ENCODE assay signal across 8 cellular contexts in the genomic region with DNA sequence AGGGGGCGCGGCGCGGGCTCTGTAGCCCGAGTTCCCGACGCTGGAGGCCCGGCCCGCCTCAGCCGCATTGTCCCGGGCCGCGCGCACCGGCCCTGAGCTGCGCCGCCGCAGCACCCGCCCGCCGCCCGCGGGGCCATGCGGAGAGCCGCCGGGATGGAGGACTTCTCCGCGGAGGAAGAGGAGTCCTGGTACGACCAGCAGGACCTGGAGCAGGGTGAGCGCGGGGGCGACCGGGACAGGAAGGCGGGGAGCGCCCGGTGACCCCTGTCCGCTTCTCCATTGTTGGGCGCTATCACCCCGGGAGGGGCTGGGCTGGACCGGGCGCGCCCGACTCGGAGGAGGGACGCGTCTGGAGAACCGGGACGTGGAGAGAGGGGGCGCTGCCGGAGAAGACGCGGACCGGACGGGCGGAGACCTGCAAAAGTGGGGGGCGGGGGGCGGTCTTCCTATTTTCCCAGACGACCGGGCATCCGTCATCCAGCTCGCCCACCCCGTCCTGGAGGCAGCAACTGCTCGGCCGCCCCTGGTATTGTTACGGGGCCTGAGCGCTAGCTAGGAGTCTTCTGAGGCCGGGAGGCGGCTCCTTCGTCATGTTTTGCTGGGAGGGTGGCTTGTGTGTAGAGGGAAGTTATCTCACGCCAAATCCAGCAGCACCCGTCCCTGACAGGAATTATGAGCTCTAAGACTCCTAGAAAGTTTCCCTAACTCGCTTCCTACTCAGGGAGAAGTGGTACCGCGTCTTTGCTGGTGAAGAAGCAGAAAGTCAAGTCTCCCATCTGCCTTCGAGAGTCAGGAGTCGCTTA. TPM values are rescaled to one million over a fixed set of nuclear protein-coding genes. Genes with fewer than 3 reads are reported as not detected.
DNase-seq lines count a peak whose midpoint lies in the region; ATAC-seq and TF ChIP-seq lines count a peak whose summit lies in the region.

No MANE protein-coding gene starts in this region.

- intact Hi-C loops in Calu3 (cut with micrococcal nuclease; ENCODE audit: unreplicated experiment) = no loop called here

- H3K27me3 Mint-ChIP-seq in Calu3 (ENCODE audit: unreplicated experiment) = no peaks in the 10 kb centered on the region
- H3K27me3 Mint-ChIP-seq in WTC11 (ENCODE audit: low read depth) = peaks cover 2% of the 10 kb centered on the region; the same call in 1 of the 2 replicates

- 0% methylated on average over 59 to 63 of the region's 76 CpGs for WGBS in mesodermal cell (ENCODE audit: insufficient coverage in 2 of 2), 2 experiments

- H3K4me3 ChIP-seq in Jurkat, Clone E6-1 (ENCODE audit: low read length) = peak overlapping the region; percentile 59
- H3K4me3 ChIP-seq in epithelial cell of proximal tubule (ENCODE audit: low read depth, low read length) (peak overlapping the region; percentile 78), mesodermal cell (ENCODE audit: extremely low read depth, insufficient read depth, low read length, poor library complexity, severe bottlenecking) (peak overlapping the region; percentile 82)

- peaks cover 3% of the 10 kb centered on the region for H3K4me1 ChIP-seq in mesodermal cell (ENCODE audit: control insufficient read depth, insufficient read depth, low read length, poor library complexity, severe bottlenecking)

- H3K36me3 Mint-ChIP-seq in Calu3 (ENCODE audit: insufficient read depth, unreplicated experiment) (peaks cover 34% of the 10 kb centered on the region), WTC11 (no peaks in the 10 kb centered on the region)

- peak; percentile 77 for DNase-seq in Calu3
- no peak for DNase-seq in Jurkat, Clone E6-1 (ENCODE audit: low read depth, low spot score)
- DNase-seq in WTC11 (ENCODE audit: low spot score) = peak; percentile 78
- no peak for DNase-seq in epithelial cell of proximal tubule (ENCODE audit: low read depth)
- peak; percentile 77 for DNase-seq in superior temporal gyrus (ENCODE audit: extremely low spot score)
- DNase-seq in NCI-H2107 (lab: John Stamatoyannopoulos, UW) = no peak

- H3K27ac Mint-ChIP-seq in Calu3 (ENCODE audit: unreplicated experiment) (peak overlapping the region; percentile 58), WTC11 (peak overlapping the region; percentile 77)

- CTCF ChIA-PET in Calu3 (lab: Charles Lee) = interaction anchor here (1.5 to 3.1 kb wide), 5 partner anchors 14 to 29 kb away, joined by 4 to 18 read pairs (median 12); a partner anchor contains a TSS
- CTCF ChIA-PET in WTC11 (lab: Charles Lee) = interaction anchor here (0.6 to 4.0 kb wide), 25 partner anchors 11 to 283 kb away, joined by 3 to 51 read pairs (median 5); a partner anchor contains a TSS

- TSS peak; percentile 83 for BruUV-seq in Calu3 (replicated peaks; lab: Mats Ljungman, UMichigan)

- TF ChIP-seq CTCF in Calu3 (IDR thresholded peaks at IDR 0.05; ENCODE audit: unreplicated experiment) (no peak), WTC11 (IDR thresholded peaks at IDR 0.05) (no peak), epithelial cell of proximal tubule (conservative IDR thresholded peaks at IDR 0.05; ENCODE audit: low read depth, low read length) (peak; percentile 28)

- H3K4me1 Mint-ChIP-seq in Calu3 (ENCODE audit: low read depth, unreplicated experiment) (peaks cover 62% of the 10 kb centered on the region), WTC11 (peaks cover 19% of the 10 kb centered on the region)

- peak; percentile 28 for ATAC-seq in GM21526 (IDR thresholded peaks at IDR 0.05; ENCODE audit: low FRiP score, unreplicated experiment)
- ATAC-seq in WTC11 = peak; percentile 36

- H3K9me3 Mint-ChIP-seq in Calu3 (ENCODE audit: low read depth, unreplicated experiment) = no peaks in the 10 kb centered on the region
- no peaks in the 10 kb centered on the region for H3K9me3 Mint-ChIP-seq in WTC11

- no peaks in the 10 kb centered on the region for H3K9me3 ChIP-seq in mesodermal cell (ENCODE audit: control insufficient read depth, low read length)

- POLR2A ChIA-PET in WTC11 (lab: Charles Lee) = interaction anchor here (0.9 to 2.4 kb wide), 6 partner anchors 16 to 47 kb away, joined by 3 to 30 read pairs (median 6); a partner anchor contains a TSS

- H3K4me3 Mint-ChIP-seq in Calu3 (ENCODE audit: low read depth, unreplicated experiment) (peak overlapping the region; percentile 93), WTC11 (peak overlapping the region; percentile 80)

- H3K36me3 ChIP-seq in mesodermal cell (ENCODE audit: control insufficient read depth, insufficient read depth, low read length) = peaks cover 28% of the 10 kb centered on the region

- H3K27ac ChIP-seq in mesodermal cell (ENCODE audit: low read depth, low read length, severe bottlenecking) = peak overlapping the region; percentile 97

TF ChIP-seq in WTC11, 78 proteins besides CTCF, POLR2A, EP300 and RAD21 (continues in another document):
- TF ChIP-seq, protein P1, sequence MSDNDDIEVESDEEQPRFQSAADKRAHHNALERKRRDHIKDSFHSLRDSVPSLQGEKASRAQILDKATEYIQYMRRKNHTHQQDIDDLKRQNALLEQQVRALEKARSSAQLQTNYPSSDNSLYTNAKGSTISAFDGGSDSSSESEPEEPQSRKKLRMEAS (CRISPR knock-in tag; IDR thresholded peaks at IDR 0.05) = peak; percentile 24; the same call in 1 of the 2 replicates
- TF ChIP-seq SMAD4 (CRISPR knock-in tag; IDR thresholded peaks at IDR 0.05) = 0 out of 2 replicates have a peak, but pooled peaks have one; percentile 24
- TF ChIP-seq, protein P2, sequence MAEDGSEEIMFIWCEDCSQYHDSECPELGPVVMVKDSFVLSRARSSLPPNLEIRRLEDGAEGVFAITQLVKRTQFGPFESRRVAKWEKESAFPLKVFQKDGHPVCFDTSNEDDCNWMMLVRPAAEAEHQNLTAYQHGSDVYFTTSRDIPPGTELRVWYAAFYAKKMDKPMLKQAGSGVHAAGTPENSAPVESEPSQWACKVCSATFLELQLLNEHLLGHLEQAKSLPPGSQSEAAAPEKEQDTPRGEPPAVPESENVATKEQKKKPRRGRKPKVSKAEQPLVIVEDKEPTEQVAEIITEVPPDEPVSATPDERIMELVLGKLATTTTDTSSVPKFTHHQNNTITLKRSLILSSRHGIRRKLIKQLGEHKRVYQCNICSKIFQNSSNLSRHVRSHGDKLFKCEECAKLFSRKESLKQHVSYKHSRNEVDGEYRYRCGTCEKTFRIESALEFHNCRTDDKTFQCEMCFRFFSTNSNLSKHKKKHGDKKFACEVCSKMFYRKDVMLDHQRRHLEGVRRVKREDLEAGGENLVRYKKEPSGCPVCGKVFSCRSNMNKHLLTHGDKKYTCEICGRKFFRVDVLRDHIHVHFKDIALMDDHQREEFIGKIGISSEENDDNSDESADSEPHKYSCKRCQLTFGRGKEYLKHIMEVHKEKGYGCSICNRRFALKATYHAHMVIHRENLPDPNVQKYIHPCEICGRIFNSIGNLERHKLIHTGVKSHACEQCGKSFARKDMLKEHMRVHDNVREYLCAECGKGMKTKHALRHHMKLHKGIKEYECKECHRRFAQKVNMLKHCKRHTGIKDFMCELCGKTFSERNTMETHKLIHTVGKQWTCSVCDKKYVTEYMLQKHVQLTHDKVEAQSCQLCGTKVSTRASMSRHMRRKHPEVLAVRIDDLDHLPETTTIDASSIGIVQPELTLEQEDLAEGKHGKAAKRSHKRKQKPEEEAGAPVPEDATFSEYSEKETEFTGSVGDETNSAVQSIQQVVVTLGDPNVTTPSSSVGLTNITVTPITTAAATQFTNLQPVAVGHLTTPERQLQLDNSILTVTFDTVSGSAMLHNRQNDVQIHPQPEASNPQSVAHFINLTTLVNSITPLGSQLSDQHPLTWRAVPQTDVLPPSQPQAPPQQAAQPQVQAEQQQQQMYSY (CRISPR knock-in tag; IDR thresholded peaks at IDR 0.05) = peak; percentile 47; the same call in 1 of the 2 replicates
- TF ChIP-seq FOXK1 (CRISPR knock-in tag; IDR thresholded peaks at IDR 0.05) = 0 out of 2 replicates have a peak, but pooled peaks have one; percentile 7
- TF ChIP-seq, protein P3, sequence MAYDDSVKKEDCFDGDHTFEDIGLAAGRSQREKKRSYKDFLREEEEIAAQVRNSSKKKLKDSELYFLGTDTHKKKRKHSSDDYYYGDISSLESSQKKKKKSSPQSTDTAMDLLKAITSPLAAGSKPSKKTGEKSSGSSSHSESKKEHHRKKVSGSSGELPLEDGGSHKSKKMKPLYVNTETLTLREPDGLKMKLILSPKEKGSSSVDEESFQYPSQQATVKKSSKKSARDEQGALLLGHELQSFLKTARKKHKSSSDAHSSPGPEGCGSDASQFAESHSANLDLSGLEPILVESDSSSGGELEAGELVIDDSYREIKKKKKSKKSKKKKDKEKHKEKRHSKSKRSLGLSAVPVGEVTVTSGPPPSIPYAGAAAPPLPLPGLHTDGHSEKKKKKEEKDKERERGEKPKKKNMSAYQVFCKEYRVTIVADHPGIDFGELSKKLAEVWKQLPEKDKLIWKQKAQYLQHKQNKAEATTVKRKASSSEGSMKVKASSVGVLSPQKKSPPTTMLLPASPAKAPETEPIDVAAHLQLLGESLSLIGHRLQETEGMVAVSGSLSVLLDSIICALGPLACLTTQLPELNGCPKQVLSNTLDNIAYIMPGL (CRISPR knock-in tag; IDR thresholded peaks at IDR 0.05) = peak; percentile 82

RNA-seq across cellular contexts. Expression of a gene that starts 0.7 kb away (rescaled TPM):
- 39.4 and 48.3 TPM in 2 replicates for total RNA-seq in Calu3 (2022)
- 8.1 TPM for polyA plus RNA-seq in Jurkat, Clone E6-1 (2012; ENCODE audit: insufficient read depth, insufficient read length)
- 28.6 to 31.3 TPM (median 31.0 TPM) in 3 replicates for total RNA-seq in WTC11 (2021)
- total RNA-seq in epithelial cell of proximal tubule = 38.9 and 64.4 TPM in 2 replicates
- polyA plus RNA-seq in mesodermal cell (2013, experiment 1 of 2) = 31.0 TPM
- 24.4 TPM for polyA plus RNA-seq in mesodermal cell (2013, experiment 2 of 2)

RNA-seq across cellular contexts. Expression of a gene that starts 15.6 kb away (rescaled TPM):
- total RNA-seq in Calu3 (2022) = 114 and 122 TPM in 2 replicates
- polyA plus RNA-seq in Jurkat, Clone E6-1 (2012; ENCODE audit: insufficient read depth, insufficient read length) = 8.5 TPM
- 16.7 to 19.4 TPM (median 19.3 TPM) in 3 replicates for total RNA-seq in WTC11 (2021)
- total RNA-seq in epithelial cell of proximal tubule = 9.0 and 19.1 TPM in 2 replicates
- 16.4 TPM for polyA plus RNA-seq in mesodermal cell (2013, experiment 1 of 2)
- 11.7 TPM for polyA plus RNA-seq in mesodermal cell (2013, experiment 2 of 2)

RNA-seq across cellular contexts. Expression of a gene that starts 24.4 kb away (rescaled TPM):
- total RNA-seq in Calu3 (2022) (49.0 and 52.7 TPM in 2 replicates), WTC11 (2021) (41.8 to 43.7 TPM (median 41.9 TPM) in 3 replicates), epithelial cell of proximal tubule (52.2 and 113 TPM in 2 replicates)
- polyA plus RNA-seq in Jurkat, Clone E6-1 (2012; ENCODE audit: insufficient read depth, insufficient read length) = 92.3 TPM
- polyA plus RNA-seq in mesodermal cell (2013, experiment 1 of 2) = 42.4 TPM
- polyA plus RNA-seq in mesodermal cell (2013, experiment 2 of 2) = 40.8 TPM

RNA-seq across cellular contexts. Expression of a gene that starts 52.4 kb away (rescaled TPM):
- total RNA-seq in Calu3 (2022) (not detected in 2 replicates), WTC11 (2021) (not detected in 3 replicates), epithelial cell of proximal tubule (not detected in 2 replicates)
- not detected for polyA plus RNA-seq in Jurkat, Clone E6-1 (2012; ENCODE audit: insufficient read depth, insufficient read length)
- not detected for polyA plus RNA-seq in mesodermal cell (2013, experiment 1 of 2)
- not detected for polyA plus RNA-seq in mesodermal cell (2013, experiment 2 of 2)

RNA-seq across cellular contexts. Expression of a gene that starts 58.7 kb away (rescaled TPM):
- total RNA-seq in Calu3 (2022) (288 and 289 TPM in 2 replicates), WTC11 (2021) (383 to 427 TPM (median 419 TPM) in 3 replicates), epithelial cell of proximal tubule (232 and 360 TPM in 2 replicates)
- 332 TPM for polyA plus RNA-seq in Jurkat, Clone E6-1 (2012; ENCODE audit: insufficient read depth, insufficient read length)
- 183 TPM for polyA plus RNA-seq in mesodermal cell (2013, experiment 1 of 2)
- 197 TPM for polyA plus RNA-seq in mesodermal cell (2013, experiment 2 of 2)

Comparison
In these comparisons a context has a peak if more than half of its experiments do, and no peak if none do; other contexts are left out.
1. DNase-seq: peak in Calu3 (single experiment), WTC11 (single experiment) and superior temporal gyrus (single experiment); none in Jurkat, Clone E6-1 (single experiment), epithelial cell of proximal tubule (single experiment) and NCI-H2107 (single experiment).
2. Peak in every context shown above with its lines, with median percentiles within 50 percentile points of each other: H3K4me3 ChIP-seq.